ENCODE assay signal across 8 cellular contexts in genomic region chr17:72422505-72423285, GRCh38.
DNase-seq lines count a peak whose midpoint lies in the region; ATAC-seq, FAIRE-seq and TF ChIP-seq lines count a peak whose summit lies in the region.

No MANE protein-coding gene starts in this region.

- H3K27me3 ChIP-seq in RWPE2 (ENCODE audit: insufficient read depth, poor library complexity, severe bottlenecking) (no peaks in the 10 kb centered on the region), foreskin keratinocyte (no peaks in the 10 kb centered on the region)

- DNase-seq in COLO668 (lab: John Stamatoyannopoulos, UW; ENCODE audit: unreplicated experiment) (peak; percentile 56), RWPE2 (ENCODE audit: low spot score) (peak; percentile 80), foreskin keratinocyte (peak; percentile 42 to 67), D721Med (ENCODE audit: insufficient read length, low spot score) (no peak), retina (no peak)
- peak; percentile 9 to 25 for DNase-seq in stimulated activated CD8-positive, alpha-beta memory T cell treated with anti-CD3 and anti-CD28 coated beads, Interleukin-15, amount 100 ng/mL, for 48 hours (ENCODE audit: low read depth in 2 of 2)

- H3K27ac ChIP-seq in RWPE2 (ENCODE audit: poor library complexity, severe bottlenecking) (peak overlapping the region; percentile 93), foreskin keratinocyte (peak overlapping the region; percentile 72)

- H3K4me3 ChIP-seq in RWPE2 (ENCODE audit: severe bottlenecking): no peak overlapping the region

- ATAC-seq in GM19035 (IDR thresholded peaks at IDR 0.05; ENCODE audit: unreplicated experiment): peak; percentile 47
- peak; percentile 55 for ATAC-seq in HG03045 (IDR thresholded peaks at IDR 0.05; ENCODE audit: unreplicated experiment)
- ATAC-seq in RWPE2 (ENCODE audit: low read depth): peak; percentile 37
- ATAC-seq in foreskin keratinocyte: peak; percentile 54

- TF ChIP-seq CTCF in RWPE2 (IDR thresholded peaks at IDR 0.05; ENCODE audit: poor library complexity, severe bottlenecking) (no peak), foreskin keratinocyte (conservative IDR thresholded peaks at IDR 0.05) (no peak), D721Med (IDR thresholded peaks at IDR 0.05; ENCODE audit: insufficient read depth, missing control alignments) (no peak)

- H3K36me3 ChIP-seq in RWPE2 (ENCODE audit: low read depth): peaks cover 34% of the 10 kb centered on the region

- peaks cover 38% of the 10 kb centered on the region for H3K4me1 ChIP-seq in RWPE2 (ENCODE audit: insufficient read depth, poor library complexity, severe bottlenecking)
- peaks cover 34% of the 10 kb centered on the region for H3K4me1 ChIP-seq in foreskin keratinocyte

- FAIRE-seq in D721Med (lab: Jason Lieb, UNC): no peak

- peaks cover 8% of the 10 kb centered on the region for H3K9me3 ChIP-seq in RWPE2 (ENCODE audit: severe bottlenecking)

Comparison
In these comparisons a context has a peak if more than half of its experiments do, and no peak if none do; other contexts are left out.
1. DNase-seq: peak in COLO668 (single experiment), RWPE2 (single experiment), foreskin keratinocyte (2 of 2) and stimulated activated CD8-positive, alpha-beta memory T cell treated with anti-CD3 and anti-CD28 coated beads, Interleukin-15, amount 100 ng/mL, for 48 hours (2 of 2); none in D721Med (single experiment) and retina (single experiment).
2. Peak in every context shown above with its lines, with median percentiles within 50 percentile points of each other: ATAC-seq.